8 cellular contexts compared by ENCODE assay signal in the genomic region with DNA sequence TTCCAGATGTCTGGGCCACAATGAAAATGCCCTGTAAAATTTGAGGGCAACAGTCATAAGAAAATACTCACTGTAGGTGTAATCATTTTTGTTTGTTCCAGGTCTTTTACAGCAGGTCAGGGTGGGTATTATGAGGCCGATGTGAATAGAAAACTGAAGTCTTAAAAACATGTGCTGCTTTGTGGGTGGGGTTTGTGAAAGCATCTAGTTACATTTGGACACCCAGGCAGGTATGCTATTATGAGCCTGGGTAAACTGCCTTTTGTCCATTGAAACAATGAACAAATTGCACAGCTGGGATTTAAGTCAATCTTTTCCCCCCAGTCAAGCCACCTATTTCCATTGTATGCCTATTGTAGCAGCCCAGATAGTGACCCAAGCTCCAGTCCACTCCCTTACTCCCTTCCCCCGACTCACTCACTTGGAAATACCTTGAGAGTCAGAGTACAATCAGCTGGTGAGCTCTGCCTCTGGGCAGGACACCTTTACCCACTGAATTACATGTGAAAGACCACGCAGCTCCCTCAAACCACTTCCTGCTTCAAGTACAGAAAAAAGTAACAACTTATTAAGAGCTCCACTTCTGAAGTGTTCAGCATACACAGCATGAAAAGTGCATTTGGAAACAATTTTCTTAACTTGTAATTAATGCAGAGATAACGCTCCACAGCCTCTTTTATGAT. TPM values are rescaled to one million over a fixed set of nuclear protein-coding genes. Genes with fewer than 3 reads are reported as not detected.
DNase-seq lines count a peak whose midpoint lies in the region; ATAC-seq, FAIRE-seq and TF ChIP-seq lines count a peak whose summit lies in the region.

No MANE protein-coding gene starts in this region.

- no peaks in the 10 kb centered on the region for H3K36me3 Mint-ChIP-seq in T-helper 17 cell (ENCODE audit: low read depth)

- no peak overlapping the region for H3K4me3 Mint-ChIP-seq in T-helper 17 cell

- H3K36me3 ChIP-seq in ACC112 (ENCODE audit: insufficient read depth, low read length) (no peaks in the 10 kb centered on the region), lower lobe of right lung (no peaks in the 10 kb centered on the region)

- H3K27me3 ChIP-seq in ACC112 (ENCODE audit: insufficient read depth, low read length) (peaks cover 24% of the 10 kb centered on the region), lower lobe of right lung (ENCODE audit: low read depth) (no peaks in the 10 kb centered on the region)

- intact Hi-C loops in lower lobe of right lung (cut with DNase I) = no loop called here

- no peak for TF ChIP-seq POLR2A in H54 (IDR thresholded peaks at IDR 0.05; ENCODE audit: low read depth, low read length)

- H3K27me3 Mint-ChIP-seq in T-helper 17 cell = peaks cover 34% of the 10 kb centered on the region

- H3K4me3 ChIP-seq in ACC112 (ENCODE audit: low read depth, low read length) (peak overlapping the region; percentile 53; the same call in 1 of the 2 replicates), lower lobe of right lung (peak overlapping the region; percentile 43)

- TF ChIP-seq CTCF in lower lobe of right lung (IDR thresholded peaks at IDR 0.05) (no peak), omental fat pad (IDR thresholded peaks at IDR 0.05) (no peak)

- H3K4me1 Mint-ChIP-seq in T-helper 17 cell = no peaks in the 10 kb centered on the region

- ATAC-seq in GM18517 (IDR thresholded peaks at IDR 0.05; ENCODE audit: unreplicated experiment) = peak; percentile 63
- peak; percentile 57 for ATAC-seq in HG02885 (IDR thresholded peaks at IDR 0.05; ENCODE audit: poor library complexity, unreplicated experiment)
- peak; percentile 37 for ATAC-seq in T-helper 17 cell
- peak; percentile 50 to 64 for ATAC-seq in lower lobe of right lung
- ATAC-seq in omental fat pad (ENCODE audit: low FRiP score) = no peak

- DNase-seq in T-helper 17 cell (no peak), lower lobe of right lung (no peak), omental fat pad (ENCODE audit: low spot score) (no peak), H54 (ENCODE audit: insufficient read length, low spot score) (no peak), COLO829 (ENCODE audit: low spot score) (no peak)

- H3K27ac Mint-ChIP-seq in T-helper 17 cell = no peak overlapping the region

- H3K9me3 ChIP-seq in T-helper 17 cell (ENCODE audit: control insufficient read depth, low read length, poor library complexity, severe bottlenecking) = no peaks in the 10 kb centered on the region
- H3K9me3 ChIP-seq in lower lobe of right lung = no peaks in the 10 kb centered on the region

- H3K27ac ChIP-seq in ACC112 (ENCODE audit: low read depth, low read length) (no peak overlapping the region), lower lobe of right lung (peak overlapping the region; percentile 43)

- no peaks in the 10 kb centered on the region for H3K79me2 ChIP-seq in ACC112 (ENCODE audit: control insufficient read depth, insufficient read depth, low read length, unreplicated experiment)

- no peak for FAIRE-seq in H54 (lab: Jason Lieb, UNC)

- H3K4me1 ChIP-seq in ACC112 (ENCODE audit: control insufficient read depth, insufficient read depth, low read length, unreplicated experiment) (peaks cover 6% of the 10 kb centered on the region), lower lobe of right lung (peaks cover 45% of the 10 kb centered on the region)

- H2AFZ ChIP-seq in ACC112 (ENCODE audit: low read length, unreplicated experiment) = peak overlapping the region; percentile 77

RNA-seq across cellular contexts. Expression of gene IGF1, which starts 1.8 kb away (rescaled TPM):
- total RNA-seq in T-helper 17 cell (not detected), lower lobe of right lung (16.9 TPM), omental fat pad (100 to 1,000 TPM in 3 of 4 donors, 10 to 100 TPM in 1; 68.1 to 248 (median 185) TPM)

Comparison
In these comparisons a context has a peak if more than half of its experiments do, and no peak if none do; other contexts are left out.
1. RNA of gene IGF1, which starts 1.8 kb away (total RNA-seq): 68.1 to 248 TPM in omental fat pad and 16.9 TPM in lower lobe of right lung (single experiment); not detected in T-helper 17 cell; every median in the first group is over 10 times any median in the second.